ENCODE assay signal across 1 cellular context in genomic region chr14:89973234-89973823, GRCh38.
TF ChIP-seq lines count a peak whose summit lies in the region.

No MANE protein-coding gene starts in this region.

TF ChIP-seq in HepG2, 621 proteins besides CTCF, POLR2A, EP300 and RAD21 (continued from another document):
- TF ChIP-seq SMC3 (IDR thresholded peaks at IDR 0.05; ENCODE audit: low read length) (peak; percentile 83), ZNF800 (CRISPR knock-in tag; IDR thresholded peaks at IDR 0.05) (0 out of 2 replicates have a peak, but pooled peaks have one; percentile 59), ZNF263 (CRISPR knock-in tag; IDR thresholded peaks at IDR 0.05) (0 out of 2 replicates have a peak, but pooled peaks have one; percentile 32), NR3C1 (CRISPR knock-in tag; IDR thresholded peaks at IDR 0.05) (no peak), ATM (IDR thresholded peaks at IDR 0.05; ENCODE audit: borderline replicate concordance) (no peak)
